In genomic region chr6:36546958-36547645, GRCh38 we compare ENCODE assay signal across 1 cellular context.
TF ChIP-seq lines count a peak whose summit lies in the region.

STK38 (minus strand) TSS chr6:36547479; CDS start chr6:36540202, 7,277 bp downstream.

TF ChIP-seq in HepG2, 621 proteins besides CTCF, POLR2A, EP300 and RAD21 (continued from another document and continues in another):
- TF ChIP-seq ZNF20 (CRISPR knock-in tag; IDR thresholded peaks at IDR 0.05): no peak
- no peak for TF ChIP-seq ZNF570 (CRISPR knock-in tag; IDR thresholded peaks at IDR 0.05; ENCODE audit: borderline replicate concordance)
- peak; percentile 26 for TF ChIP-seq CBX1 (IDR thresholded peaks at IDR 0.05; ENCODE audit: low read depth)
- 0 out of 2 replicates have a peak, but pooled peaks have one; percentile 47 for TF ChIP-seq ZNF12 (CRISPR knock-in tag; IDR thresholded peaks at IDR 0.05)
- TF ChIP-seq EHMT2 (IDR thresholded peaks at IDR 0.05; ENCODE audit: borderline replicate concordance, low read depth, low read length): no peak
- TF ChIP-seq MTA3 (CRISPR knock-in tag; IDR thresholded peaks at IDR 0.05): no peak
- TF ChIP-seq MATR3 (CRISPR knock-in tag; IDR thresholded peaks at IDR 0.05): no peak
- no peak for TF ChIP-seq HOXA7 (CRISPR knock-in tag; IDR thresholded peaks at IDR 0.05)
- TF ChIP-seq HNRNPL (IDR thresholded peaks at IDR 0.05; ENCODE audit: low read depth, low read length): no peak
- TF ChIP-seq ZFAT (CRISPR knock-in tag; conservative IDR thresholded peaks at IDR 0.05): no peak
- peak; percentile 87; the same call in 1 of the 2 replicates for TF ChIP-seq NRL (CRISPR knock-in tag; IDR thresholded peaks at IDR 0.05; ENCODE audit: borderline replicate concordance)
- peak; percentile 71 for TF ChIP-seq SOX5 (CRISPR knock-in tag; IDR thresholded peaks at IDR 0.05; ENCODE audit: borderline replicate concordance)
- no peak for TF ChIP-seq EZH2 (conservative IDR thresholded peaks at IDR 0.05; ENCODE audit: low read depth, low read length)
- TF ChIP-seq, protein P1, sequence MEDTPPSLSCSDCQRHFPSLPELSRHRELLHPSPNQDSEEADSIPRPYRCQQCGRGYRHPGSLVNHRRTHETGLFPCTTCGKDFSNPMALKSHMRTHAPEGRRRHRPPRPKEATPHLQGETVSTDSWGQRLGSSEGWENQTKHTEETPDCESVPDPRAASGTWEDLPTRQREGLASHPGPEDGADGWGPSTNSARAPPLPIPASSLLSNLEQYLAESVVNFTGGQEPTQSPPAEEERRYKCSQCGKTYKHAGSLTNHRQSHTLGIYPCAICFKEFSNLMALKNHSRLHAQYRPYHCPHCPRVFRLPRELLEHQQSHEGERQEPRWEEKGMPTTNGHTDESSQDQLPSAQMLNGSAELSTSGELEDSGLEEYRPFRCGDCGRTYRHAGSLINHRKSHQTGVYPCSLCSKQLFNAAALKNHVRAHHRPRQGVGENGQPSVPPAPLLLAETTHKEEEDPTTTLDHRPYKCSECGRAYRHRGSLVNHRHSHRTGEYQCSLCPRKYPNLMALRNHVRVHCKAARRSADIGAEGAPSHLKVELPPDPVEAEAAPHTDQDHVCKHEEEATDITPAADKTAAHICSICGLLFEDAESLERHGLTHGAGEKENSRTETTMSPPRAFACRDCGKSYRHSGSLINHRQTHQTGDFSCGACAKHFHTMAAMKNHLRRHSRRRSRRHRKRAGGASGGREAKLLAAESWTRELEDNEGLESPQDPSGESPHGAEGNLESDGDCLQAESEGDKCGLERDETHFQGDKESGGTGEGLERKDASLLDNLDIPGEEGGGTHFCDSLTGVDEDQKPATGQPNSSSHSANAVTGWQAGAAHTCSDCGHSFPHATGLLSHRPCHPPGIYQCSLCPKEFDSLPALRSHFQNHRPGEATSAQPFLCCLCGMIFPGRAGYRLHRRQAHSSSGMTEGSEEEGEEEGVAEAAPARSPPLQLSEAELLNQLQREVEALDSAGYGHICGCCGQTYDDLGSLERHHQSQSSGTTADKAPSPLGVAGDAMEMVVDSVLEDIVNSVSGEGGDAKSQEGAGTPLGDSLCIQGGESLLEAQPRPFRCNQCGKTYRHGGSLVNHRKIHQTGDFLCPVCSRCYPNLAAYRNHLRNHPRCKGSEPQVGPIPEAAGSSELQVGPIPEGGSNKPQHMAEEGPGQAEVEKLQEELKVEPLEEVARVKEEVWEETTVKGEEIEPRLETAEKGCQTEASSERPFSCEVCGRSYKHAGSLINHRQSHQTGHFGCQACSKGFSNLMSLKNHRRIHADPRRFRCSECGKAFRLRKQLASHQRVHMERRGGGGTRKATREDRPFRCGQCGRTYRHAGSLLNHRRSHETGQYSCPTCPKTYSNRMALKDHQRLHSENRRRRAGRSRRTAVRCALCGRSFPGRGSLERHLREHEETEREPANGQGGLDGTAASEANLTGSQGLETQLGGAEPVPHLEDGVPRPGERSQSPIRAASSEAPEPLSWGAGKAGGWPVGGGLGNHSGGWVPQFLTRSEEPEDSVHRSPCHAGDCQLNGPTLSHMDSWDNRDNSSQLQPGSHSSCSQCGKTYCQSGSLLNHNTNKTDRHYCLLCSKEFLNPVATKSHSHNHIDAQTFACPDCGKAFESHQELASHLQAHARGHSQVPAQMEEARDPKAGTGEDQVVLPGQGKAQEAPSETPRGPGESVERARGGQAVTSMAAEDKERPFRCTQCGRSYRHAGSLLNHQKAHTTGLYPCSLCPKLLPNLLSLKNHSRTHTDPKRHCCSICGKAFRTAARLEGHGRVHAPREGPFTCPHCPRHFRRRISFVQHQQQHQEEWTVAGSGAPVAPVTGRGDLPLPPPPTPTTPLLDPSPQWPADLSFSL (CRISPR knock-in tag; IDR thresholded peaks at IDR 0.05): no peak
- TF ChIP-seq ARHGAP35 (CRISPR knock-in tag; IDR thresholded peaks at IDR 0.05; ENCODE audit: borderline replicate concordance): no peak
- no peak for TF ChIP-seq CEBPG (CRISPR knock-in tag; IDR thresholded peaks at IDR 0.05)
- TF ChIP-seq ZNF878 (CRISPR knock-in tag; IDR thresholded peaks at IDR 0.05): no peak
- TF ChIP-seq ZFP90 (CRISPR knock-in tag; IDR thresholded peaks at IDR 0.05; ENCODE audit: borderline replicate concordance): peak; percentile 65; the same call in 1 of the 2 replicates
- peak; percentile 83 for TF ChIP-seq ZNF407 (CRISPR knock-in tag; IDR thresholded peaks at IDR 0.05; ENCODE audit: not compliant biosample characterization)
- TF ChIP-seq, protein P2, sequence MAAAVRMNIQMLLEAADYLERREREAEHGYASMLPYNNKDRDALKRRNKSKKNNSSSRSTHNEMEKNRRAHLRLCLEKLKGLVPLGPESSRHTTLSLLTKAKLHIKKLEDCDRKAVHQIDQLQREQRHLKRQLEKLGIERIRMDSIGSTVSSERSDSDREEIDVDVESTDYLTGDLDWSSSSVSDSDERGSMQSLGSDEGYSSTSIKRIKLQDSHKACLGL (CRISPR knock-in tag; IDR thresholded peaks at IDR 0.05): peak; percentile 69; the same call in 1 of the 2 replicates
- TF ChIP-seq ZFP36 (IDR thresholded peaks at IDR 0.05; ENCODE audit: borderline replicate concordance, low read depth, low read length, partially characterized antibody): no peak
- TF ChIP-seq ISX (CRISPR knock-in tag; conservative IDR thresholded peaks at IDR 0.05): no peak
- TF ChIP-seq, protein P3, sequence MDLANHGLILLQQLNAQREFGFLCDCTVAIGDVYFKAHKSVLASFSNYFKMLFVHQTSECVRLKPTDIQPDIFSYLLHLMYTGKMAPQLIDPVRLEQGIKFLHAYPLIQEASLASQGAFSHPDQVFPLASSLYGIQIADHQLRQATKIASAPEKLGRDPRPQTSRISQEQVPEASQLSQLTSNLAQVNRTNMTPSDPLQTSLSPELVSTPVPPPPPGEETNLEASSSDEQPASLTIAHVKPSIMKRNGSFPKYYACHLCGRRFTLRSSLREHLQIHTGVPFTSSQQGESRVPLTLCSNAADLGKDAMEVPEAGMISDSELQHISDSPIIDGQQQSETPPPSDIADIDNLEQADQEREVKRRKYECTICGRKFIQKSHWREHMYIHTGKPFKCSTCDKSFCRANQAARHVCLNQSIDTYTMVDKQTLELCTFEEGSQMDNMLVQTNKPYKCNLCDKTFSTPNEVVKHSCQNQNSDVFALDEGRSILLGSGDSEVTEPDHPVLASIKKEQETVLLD (CRISPR knock-in tag; IDR thresholded peaks at IDR 0.05; ENCODE audit: low read depth): no peak
- TF ChIP-seq REXO4 (CRISPR knock-in tag; IDR thresholded peaks at IDR 0.05; ENCODE audit: borderline replicate concordance): no peak
- no peak for TF ChIP-seq RBAK (CRISPR knock-in tag; IDR thresholded peaks at IDR 0.05)
- TF ChIP-seq ZNF883 (CRISPR knock-in tag; IDR thresholded peaks at IDR 0.05; ENCODE audit: not compliant biosample characterization): no peak
- peak; percentile 94 for TF ChIP-seq SP4 (CRISPR knock-in tag; IDR thresholded peaks at IDR 0.05)
- TF ChIP-seq ZNF263 (CRISPR knock-in tag; IDR thresholded peaks at IDR 0.05): no peak
- TF ChIP-seq, protein P4, sequence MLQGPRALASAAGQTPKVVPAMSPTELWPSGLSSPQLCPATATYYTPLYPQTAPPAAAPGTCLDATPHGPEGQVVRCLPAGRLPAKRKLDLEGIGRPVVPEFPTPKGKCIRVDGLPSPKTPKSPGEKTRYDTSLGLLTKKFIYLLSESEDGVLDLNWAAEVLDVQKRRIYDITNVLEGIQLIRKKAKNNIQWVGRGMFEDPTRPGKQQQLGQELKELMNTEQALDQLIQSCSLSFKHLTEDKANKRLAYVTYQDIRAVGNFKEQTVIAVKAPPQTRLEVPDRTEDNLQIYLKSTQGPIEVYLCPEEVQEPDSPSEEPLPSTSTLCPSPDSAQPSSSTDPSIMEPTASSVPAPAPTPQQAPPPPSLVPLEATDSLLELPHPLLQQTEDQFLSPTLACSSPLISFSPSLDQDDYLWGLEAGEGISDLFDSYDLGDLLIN (CRISPR knock-in tag; IDR thresholded peaks at IDR 0.05; ENCODE audit: borderline replicate concordance): no peak; the same call in 1 of the 2 replicates
- TF ChIP-seq CBFB (CRISPR knock-in tag; IDR thresholded peaks at IDR 0.05): no peak
- TF ChIP-seq, protein P5, sequence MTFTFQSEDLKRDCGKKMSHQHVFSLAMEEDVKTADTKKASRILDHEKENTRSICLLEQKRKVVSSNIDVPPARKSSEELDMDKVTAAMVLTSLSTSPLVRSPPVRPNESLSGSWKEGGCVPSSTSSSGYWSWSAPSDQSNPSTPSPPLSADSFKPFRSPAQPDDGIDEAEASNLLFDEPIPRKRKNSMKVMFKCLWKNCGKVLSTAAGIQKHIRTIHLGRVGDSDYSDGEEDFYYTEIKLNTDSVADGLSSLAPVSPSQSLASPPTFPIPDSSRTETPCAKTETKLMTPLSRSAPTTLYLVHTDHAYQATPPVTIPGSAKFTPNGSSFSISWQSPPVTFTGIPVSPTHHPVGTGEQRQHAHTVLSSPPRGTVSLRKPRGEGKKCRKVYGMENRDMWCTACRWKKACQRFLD (CRISPR knock-in tag; IDR thresholded peaks at IDR 0.05; ENCODE audit: borderline replicate concordance): no peak
- peak; percentile 91 for TF ChIP-seq ARID4A (CRISPR knock-in tag; IDR thresholded peaks at IDR 0.05; ENCODE audit: borderline replicate concordance)
- TF ChIP-seq, protein P6, sequence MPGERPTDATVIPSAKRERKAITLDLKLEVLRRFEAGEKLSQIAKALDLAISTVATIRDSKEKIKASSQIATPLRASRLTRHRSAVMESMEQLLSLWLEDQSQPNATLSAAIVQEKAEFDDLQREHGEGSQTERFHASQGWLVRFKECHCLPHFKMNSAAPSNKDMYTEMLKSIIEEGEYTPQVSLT (CRISPR knock-in tag; IDR thresholded peaks at IDR 0.05; ENCODE audit: borderline replicate concordance, low read depth): no peak
- TF ChIP-seq MED1 (CRISPR knock-in tag; IDR thresholded peaks at IDR 0.05): peak; percentile 51; the same call in 1 of the 2 replicates
